In the genomic region with DNA sequence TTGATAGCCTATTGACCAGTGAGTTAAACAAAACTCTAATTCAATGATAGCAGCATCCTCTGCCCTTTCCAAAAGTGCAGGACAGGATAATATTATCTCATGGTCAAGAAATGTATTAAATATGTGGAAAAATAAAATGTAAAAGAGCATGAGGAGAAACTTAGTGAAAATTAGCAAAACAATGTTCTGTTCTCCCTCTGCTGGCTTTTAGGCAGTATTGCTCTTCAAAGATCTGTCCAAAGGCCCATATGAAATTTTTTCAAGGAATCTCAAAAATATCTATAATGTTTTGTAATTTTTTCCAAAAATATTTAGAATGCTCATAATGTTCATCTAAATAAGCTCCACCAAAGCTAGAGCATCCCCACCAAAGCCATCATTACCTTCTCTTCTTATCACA, we compare ENCODE assay signal across 10 cellular contexts. TPM values are rescaled to one million over a fixed set of nuclear protein-coding genes. Genes with fewer than 3 reads are reported as not detected.
DNase-seq lines count a peak whose midpoint lies in the region; ATAC-seq and TF ChIP-seq lines count a peak whose summit lies in the region.
"Had no signal": no experiment of that assay in that cellular context is flagged by ENCODE, and none has a peak within 500 bp of the region (broad histone marks: within the 10 kb centered on the region; RNA-seq: fewer than 3 reads in every experiment).

No MANE protein-coding gene starts in this region.

- no peaks in the 10 kb centered on the region for H3K36me3 ChIP-seq in heart right ventricle
- H3K36me3 ChIP-seq in stomach, result no peaks in the 10 kb centered on the region

- ATAC-seq in heart right ventricle, result no peak
- no peak for ATAC-seq in right cardiac atrium
- no peak for ATAC-seq in HG03135 (IDR thresholded peaks at IDR 0.05; ENCODE audit: unreplicated experiment)
- ATAC-seq: activated T-helper 17 cell treated with anti-CD3 and anti-CD28 coated beads, Interleukin-2, amount 50 U/mL, for 72 hours had no signal

- TF ChIP-seq CTCF in heart right ventricle (IDR thresholded peaks at IDR 0.05) (peak in 8 of 9 donors; percentile 14 to 56 (median 41)), type B pancreatic cell (conservative IDR thresholded peaks at IDR 0.05) (peak; percentile 78), stomach (IDR thresholded peaks at IDR 0.05) (peak in 2 of 7 experiments; percentile 21 to 26)

- intact Hi-C loops in heart right ventricle (cut with DNase I) (loop anchor here in 4 of 10 donors (5.0 to 10.0 kb wide), 4 partner anchors 182 to 880 kb away; no protein-coding TSS in a partner anchor), right cardiac atrium (cut with DNase I) (no loop called here), stomach (cut with DNase I; ENCODE audit: low total_unique reads) (no loop called here)

- no peak for TF ChIP-seq EP300 in stomach (IDR thresholded peaks at IDR 0.05)

- no peak for TF ChIP-seq POLR2A in stomach (IDR thresholded peaks at IDR 0.05)

- DNase-seq in heart right ventricle (no peak), right cardiac atrium (no peak), RKO (ENCODE audit: low spot score) (peak; percentile 34), fibroblast of peridontal ligament (ENCODE audit: extremely low read depth) (peak; percentile 38), type B pancreatic cell (ENCODE audit: extremely low spot score, unreplicated experiment) (no peak), stomach (no peak)
- no peak for DNase-seq in activated CD4-positive, alpha-beta T cell treated with anti-CD3 and anti-CD28 coated beads for 1 hour
- DNase-seq: erythroblast had no signal

- H3K4me3 ChIP-seq in heart right ventricle (no peak overlapping the region), right cardiac atrium (ENCODE audit: low read length) (no peak overlapping the region), stomach (no peak overlapping the region)

- peaks cover 11% of the 10 kb centered on the region for H3K27me3 Mint-ChIP-seq in type B pancreatic cell

- H3K4me3 Mint-ChIP-seq in type B pancreatic cell, result no peak overlapping the region
- H3K4me3 Mint-ChIP-seq: activated T-helper 17 cell treated with anti-CD3 and anti-CD28 coated beads, Interleukin-2, amount 50 U/mL, for 72 hours had no signal

- H3K27me3 ChIP-seq in heart right ventricle (peaks cover 0 to 11% (median 0%) of the 10 kb centered on the region in 7 donors), right cardiac atrium (ENCODE audit: control insufficient read depth, insufficient read depth) (no peaks in the 10 kb centered on the region), stomach (no peaks in the 10 kb centered on the region)

- H3K4me1 ChIP-seq in heart right ventricle (no peaks in the 10 kb centered on the region), right cardiac atrium (ENCODE audit: control insufficient read depth, insufficient read depth, low read length) (no peaks in the 10 kb centered on the region), stomach (no peaks in the 10 kb centered on the region)

- no peaks in the 10 kb centered on the region for H3K36me3 Mint-ChIP-seq in type B pancreatic cell

- H3K27ac Mint-ChIP-seq in type B pancreatic cell, result no peak overlapping the region
- H3K27ac Mint-ChIP-seq: activated T-helper 17 cell treated with anti-CD3 and anti-CD28 coated beads, Interleukin-2, amount 50 U/mL, for 72 hours had no signal

- peaks cover 0 to 11% (median 0%) of the 10 kb centered on the region in 11 donors for H3K9me3 ChIP-seq in heart right ventricle
- no peaks in the 10 kb centered on the region for H3K9me3 ChIP-seq in right cardiac atrium (ENCODE audit: control insufficient read depth, low read length)
- peaks cover 0 to 10% (median 3%) of the 10 kb centered on the region in 4 donors for H3K9me3 ChIP-seq in stomach

- H3K27ac ChIP-seq in heart right ventricle, result no peak overlapping the region
- H3K27ac ChIP-seq in right cardiac atrium (ENCODE audit: low read length), result no peak overlapping the region
- no peak overlapping the region for H3K27ac ChIP-seq in stomach

- H3K4me1 Mint-ChIP-seq in type B pancreatic cell (ENCODE audit: unreplicated experiment), result no peaks in the 10 kb centered on the region
- H3K4me1 Mint-ChIP-seq: activated T-helper 17 cell treated with anti-CD3 and anti-CD28 coated beads, Interleukin-2, amount 50 U/mL, for 72 hours had no signal

- H3K9me3 Mint-ChIP-seq in type B pancreatic cell, result peaks cover 4% of the 10 kb centered on the region

RNA-seq across cellular contexts. Expression of gene ARL14EP, which starts 8.3 kb away (rescaled TPM):
- total RNA-seq in heart right ventricle (10 to 100 TPM; 28.2 to 43.5 (median 32.3) TPM), right cardiac atrium (10 to 100 TPM; 29.2 to 34.5 (median 31.3) TPM), type B pancreatic cell (ENCODE audit: low replicate concordance) (21.6 and 34.5 TPM in 2 replicates), stomach (10 to 100 TPM in 4 of 5 donors, 1 to 10 TPM in 1; 1.2 to 47.7 (median 16.9) TPM)
- polyA plus RNA-seq in heart right ventricle (10 to 100 TPM; 10.1 to 14.7 TPM), right cardiac atrium (16.5 TPM), stomach (10 to 100 TPM; 10.3 to 18.5 (median 11.0) TPM)

Comparison
In these comparisons a context has a peak if more than half of its experiments do, and no peak if none do; other contexts are left out.
1. DNase-seq: peak in RKO (single experiment) and fibroblast of peridontal ligament (single experiment); none in heart right ventricle (0 of 2), right cardiac atrium (0 of 3), type B pancreatic cell (single experiment), stomach (single experiment) and activated CD4-positive, alpha-beta T cell treated with anti-CD3 and anti-CD28 coated beads for 1 hour (single experiment).